In the genomic region with DNA sequence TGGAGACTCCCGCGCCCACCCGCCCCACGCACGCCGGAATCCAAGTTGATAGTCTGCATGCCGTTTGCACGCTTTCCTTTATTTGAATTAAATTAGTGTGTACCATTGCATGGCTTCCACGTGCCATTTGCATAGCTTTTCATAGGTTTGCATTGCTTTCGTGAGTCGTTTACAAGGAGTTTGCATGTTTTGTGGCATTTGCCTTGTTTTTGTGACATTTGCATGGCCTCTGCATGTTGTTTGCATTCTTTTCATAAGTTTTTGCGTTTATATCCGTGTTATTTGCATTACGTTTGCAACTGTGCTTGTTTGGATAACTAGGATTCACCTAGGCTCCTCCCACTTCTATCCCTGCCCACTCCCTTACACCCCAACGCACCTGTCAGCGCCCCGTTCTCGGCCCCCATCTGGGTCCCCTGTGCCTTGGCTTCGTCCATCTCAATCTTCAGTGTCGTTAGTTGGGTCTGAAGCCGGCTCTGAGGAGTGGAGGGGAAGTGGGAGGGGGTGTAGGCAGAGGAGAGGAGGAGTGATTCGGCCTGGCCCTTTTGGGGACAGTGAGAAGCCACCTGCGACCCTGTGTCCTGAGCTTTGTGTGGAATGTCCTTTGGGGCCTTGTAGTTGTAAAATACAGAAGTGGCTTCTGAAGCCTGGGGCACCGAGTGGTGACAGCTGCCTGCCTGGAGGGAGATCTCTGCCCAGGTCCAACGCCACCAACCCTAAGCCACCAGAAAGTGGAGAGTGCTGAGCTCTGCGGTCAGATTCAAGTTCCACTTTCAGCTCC, we compare ENCODE assay signal across 7 cellular contexts. TPM values are rescaled to one million over a fixed set of nuclear protein-coding genes. Genes with fewer than 3 reads are reported as not detected.
A peak's percentile ranks its signal among the peaks of the same experiment; 100 is the strongest.
DNase-seq lines count a peak whose midpoint lies in the region; ATAC-seq and TF ChIP-seq lines count a peak whose summit lies in the region.

No MANE protein-coding gene starts in this region.

- H3K27me3 Mint-ChIP-seq in MCF 10A (ENCODE audit: insufficient read depth, unreplicated experiment): no peaks in the 10 kb centered on the region

- TF ChIP-seq CTCF in MCF 10A (IDR thresholded peaks at IDR 0.05; ENCODE audit: unreplicated experiment): no peak

- H3K4me1 Mint-ChIP-seq in MCF 10A (ENCODE audit: insufficient read depth, unreplicated experiment): peaks cover 10% of the 10 kb centered on the region

- CTCF ChIA-PET in MCF 10A (lab: Yijun Ruan, JAX): interaction anchor here (0.5 to 2.1 kb wide), 15 partner anchors 17 to 491 kb away, joined by 3 to 6 read pairs (median 3); a partner anchor contains a TSS

- no TSS peak for BruUV-seq in MCF 10A (replicated peaks; lab: Mats Ljungman, UMichigan)

- peaks cover 4% of the 10 kb centered on the region; the same call in 1 of the 2 replicates for H3K36me3 ChIP-seq in MG63

- H3K9me3 Mint-ChIP-seq in MCF 10A (ENCODE audit: unreplicated experiment): no peaks in the 10 kb centered on the region

- DNase-seq in MG63 (no peak), MCF 10A (ENCODE audit: unreplicated experiment) (no peak), myocyte (ENCODE audit: low read depth) (peak; percentile 38), NCI-H2196 (lab: John Stamatoyannopoulos, UW; ENCODE audit: unreplicated experiment) (no peak), cerebellar nuclear complex (lab: John Stamatoyannopoulos, UW) (no peak)

- H3K4me3 Mint-ChIP-seq in MCF 10A (ENCODE audit: unreplicated experiment): peak overlapping the region; percentile 77

- intact Hi-C loops in MCF 10A (cut with micrococcal nuclease): loop anchor here (2.0 to 10.0 kb wide), 2 partner anchors 99 to 463 kb away; a partner anchor contains a TSS

- H3K27me3 ChIP-seq in MG63: peaks cover 20% of the 10 kb centered on the region

- no peak for ATAC-seq in GM18868 (IDR thresholded peaks at IDR 0.05; ENCODE audit: unreplicated experiment)

- H3K4me3 ChIP-seq in MG63: peak overlapping the region; percentile 30

- no peaks in the 10 kb centered on the region for H3K36me3 Mint-ChIP-seq in MCF 10A (ENCODE audit: insufficient read depth, unreplicated experiment)

- no peak overlapping the region for H3K27ac Mint-ChIP-seq in MCF 10A (ENCODE audit: low read depth, unreplicated experiment)

- H3K9me3 ChIP-seq in MG63: peaks cover 15% of the 10 kb centered on the region

- peak; percentile 4 for TF ChIP-seq POLR2A in GM19193 (IDR thresholded peaks at IDR 0.05; ENCODE audit: extremely low read depth, insufficient read depth, insufficient read length)

- POLR2A ChIA-PET in MCF 10A (lab: Yijun Ruan, JAX): interaction anchor here (0.5 kb wide), 1 partner anchor 54 kb away, joined by 3 read pairs; no protein-coding TSS in a partner anchor

RNA-seq across cellular contexts. Expression of a gene that starts 2.4 kb away (rescaled TPM):
- total RNA-seq in MG63 (2014; rRNA removed; shearing (Covaris generic); ENCODE audit: low replicate concordance): not detected in 2 replicates
- total RNA-seq in MCF 10A (2022): 0.37 TPM in 1 of 2 replicates, not detected in the other
- not detected in 2 replicates for total RNA-seq in myocyte
- not detected for polyA plus RNA-seq in myocyte (2012)

RNA-seq across cellular contexts. Expression of a gene that starts 13.9 kb away (rescaled TPM):
- 128 and 138 TPM in 2 replicates for total RNA-seq in MG63 (2014; rRNA removed; shearing (Covaris generic); ENCODE audit: low replicate concordance)
- 19.6 and 24.8 TPM in 2 replicates for total RNA-seq in MCF 10A (2022)
- total RNA-seq in myocyte: 0.57 and 0.62 TPM in 2 replicates
- 0.82 TPM for polyA plus RNA-seq in myocyte (2012)

RNA-seq across cellular contexts. Expression of a gene that starts 14.4 kb away (rescaled TPM):
- total RNA-seq in MG63 (2014; rRNA removed; shearing (Covaris generic); ENCODE audit: low replicate concordance): not detected in 2 replicates
- not detected in 2 replicates for total RNA-seq in MCF 10A (2022)
- total RNA-seq in myocyte: 0.43 TPM in 1 of 2 replicates, not detected in the other
- polyA plus RNA-seq in myocyte (2012): not detected

RNA-seq across cellular contexts. Expression of a gene that starts 28.3 kb away (rescaled TPM):
- 28.8 and 78.4 TPM in 2 replicates for total RNA-seq in MG63 (2014; rRNA removed; shearing (Covaris generic); ENCODE audit: low replicate concordance)
- 47.7 and 51.1 TPM in 2 replicates for total RNA-seq in MCF 10A (2022)
- 53.3 and 71.6 TPM in 2 replicates for total RNA-seq in myocyte
- 52.9 TPM for polyA plus RNA-seq in myocyte (2012)

RNA-seq across cellular contexts. Expression of a gene that starts 54.2 kb away (rescaled TPM):
- total RNA-seq in MG63 (2014; rRNA removed; shearing (Covaris generic); ENCODE audit: low replicate concordance): 23.2 and 25.7 TPM in 2 replicates
- total RNA-seq in MCF 10A (2022): 24.8 and 27.9 TPM in 2 replicates
- 19.3 and 20.2 TPM in 2 replicates for total RNA-seq in myocyte
- polyA plus RNA-seq in myocyte (2012): 12.8 TPM

Comparison
In these comparisons a context has a peak if more than half of its experiments do, and no peak if none do; other contexts are left out.
1. RNA of a gene that starts 13.9 kb away (total RNA-seq): 128 to 138 TPM in MG63 and 19.6 to 24.8 TPM in MCF 10A; 0.57 to 0.62 TPM in myocyte; every median in the first group is over 10 times any median in the second.